Comparison of ENCODE assay signal across 21 cellular contexts in genomic region chr13:81745391-81745790, GRCh38.
DNase-seq lines count a peak whose midpoint lies in the region; TF ChIP-seq lines count a peak whose summit lies in the region.
"Had no signal": no experiment of that assay in that cellular context is flagged by ENCODE, and none has a peak within 500 bp of the region (broad histone marks: within the 10 kb centered on the region; RNA-seq: fewer than 3 reads in every experiment).

No MANE protein-coding gene starts in this region.

- POLR2A ChIA-PET in RWPE1 (lab: Yijun Ruan, JAX; ENCODE audit: low non-redundant PET), result no interaction called here

- peaks cover 25% of the 10 kb centered on the region for H3K9me3 Mint-ChIP-seq in activated T-helper 1 cell treated with anti-CD3 and anti-CD28 coated beads, Interleukin-12 subunit alpha, Interleukin-12 subunit beta, Interleukin-2, Interleukin-4 antibody, amounts not matched to agents 30 ng/mL and 10 ng/mL and 1 ng/mL, durations not matched to agents 14 hours and 24 hours and 36 hours

- intact Hi-C loops in activated T-helper 1 cell treated with anti-CD3 and anti-CD28 coated beads, Interleukin-12 subunit alpha, Interleukin-12 subunit beta, Interleukin-2, Interleukin-4 antibody, amounts not matched to agents 30 ng/mL and 10 ng/mL and 1 ng/mL, durations not matched to agents 14 hours and 24 hours and 36 hours (cut with micrococcal nuclease), result no loop called here

- no peak for TF ChIP-seq CTCF in RWPE1 (conservative IDR thresholded peaks at IDR 0.05; ENCODE audit: low read depth)

- no peak overlapping the region for H3K27ac ChIP-seq in RWPE1
- H3K27ac ChIP-seq: A549, BLaER1 had no signal

- H3K27me3 Mint-ChIP-seq in activated T-helper 1 cell treated with anti-CD3 and anti-CD28 coated beads, Interleukin-12 subunit alpha, Interleukin-12 subunit beta, Interleukin-2, Interleukin-4 antibody, amounts not matched to agents 30 ng/mL and 10 ng/mL and 1 ng/mL, durations not matched to agents 14 hours and 24 hours and 36 hours (ENCODE audit: insufficient read depth), result no peaks in the 10 kb centered on the region
- H3K27me3 Mint-ChIP-seq: CD4-positive, alpha-beta memory T cell; T-cell had no signal

- H3K36me3 Mint-ChIP-seq in activated T-helper 1 cell treated with anti-CD3 and anti-CD28 coated beads, Interleukin-12 subunit alpha, Interleukin-12 subunit beta, Interleukin-2, Interleukin-4 antibody, amounts not matched to agents 30 ng/mL and 10 ng/mL and 1 ng/mL, durations not matched to agents 14 hours and 24 hours and 36 hours (ENCODE audit: low read depth), result no peaks in the 10 kb centered on the region
- H3K36me3 Mint-ChIP-seq: CD4-positive, alpha-beta memory T cell; T-cell had no signal

- H3K4me1 Mint-ChIP-seq in activated T-helper 1 cell treated with anti-CD3 and anti-CD28 coated beads, Interleukin-12 subunit alpha, Interleukin-12 subunit beta, Interleukin-2, Interleukin-4 antibody, amounts not matched to agents 30 ng/mL and 10 ng/mL and 1 ng/mL, durations not matched to agents 14 hours and 24 hours and 36 hours (ENCODE audit: low read depth), result no peaks in the 10 kb centered on the region
- H3K4me1 Mint-ChIP-seq: CD4-positive, alpha-beta memory T cell; H9; T-cell had no signal

- DNase-seq in NCI-H345 (lab: John Stamatoyannopoulos, UW), result peak; percentile 54
- no peak for DNase-seq in NCI-H345 treated with DMSO at 0.1 percent for 48 hours (lab: John Stamatoyannopoulos, UW; ENCODE audit: unreplicated experiment)
- DNase-seq in NCI-H1048 (lab: John Stamatoyannopoulos, UW), result peak; percentile 57
- peak; percentile 60 for DNase-seq in NCI-H524 treated with DMSO at 0.1 percent for 48 hours (lab: John Stamatoyannopoulos, UW)
- peak; percentile 14 for DNase-seq in cerebellar cortex (ENCODE audit: low spot score)
- no peak for DNase-seq in medulla oblongata (ENCODE audit: extremely low spot score)
- no peak for DNase-seq in activated T-helper 1 cell treated with anti-CD3 and anti-CD28 coated beads, Interleukin-12 subunit alpha, Interleukin-12 subunit beta, Interleukin-2, Interleukin-4 antibody, amounts not matched to agents 30 ng/mL and 10 ng/mL and 1 ng/mL, durations not matched to agents 14 hours and 24 hours and 36 hours (ENCODE audit: low spot score)
- DNase-seq in RWPE1 (ENCODE audit: low spot score), result no peak
- DNase-seq: Calu3; CD4-positive, alpha-beta memory T cell; DND-41; H9; KG1; MV-4-11; NCI-H187; NCI-H2107; NCI-H446 treated with DMSO at 0.1 percent for 48 hours; Right ventricle myocardium superior; T-cell had no signal

- no peak overlapping the region for H3K27ac Mint-ChIP-seq in activated T-helper 1 cell treated with anti-CD3 and anti-CD28 coated beads, Interleukin-12 subunit alpha, Interleukin-12 subunit beta, Interleukin-2, Interleukin-4 antibody, amounts not matched to agents 30 ng/mL and 10 ng/mL and 1 ng/mL, durations not matched to agents 14 hours and 24 hours and 36 hours
- H3K27ac Mint-ChIP-seq: CD4-positive, alpha-beta memory T cell; H9; T-cell had no signal

- H3K4me3 Mint-ChIP-seq in activated T-helper 1 cell treated with anti-CD3 and anti-CD28 coated beads, Interleukin-12 subunit alpha, Interleukin-12 subunit beta, Interleukin-2, Interleukin-4 antibody, amounts not matched to agents 30 ng/mL and 10 ng/mL and 1 ng/mL, durations not matched to agents 14 hours and 24 hours and 36 hours, result no peak overlapping the region
- H3K4me3 Mint-ChIP-seq: CD4-positive, alpha-beta memory T cell; H9; T-cell had no signal

- CTCF ChIA-PET in RWPE1 (lab: Yijun Ruan, JAX), result interaction anchor here (0.6 kb wide), 1 partner anchor 658 kb away, joined by 4 read pairs; no protein-coding TSS in a partner anchor

Comparison
In these comparisons a context has a peak if more than half of its experiments do, and no peak if none do; other contexts are left out.
1. DNase-seq: peak in NCI-H345 (single experiment), NCI-H1048 (single experiment), NCI-H524 treated with DMSO at 0.1 percent for 48 hours (single experiment) and cerebellar cortex (single experiment); none in NCI-H345 treated with DMSO at 0.1 percent for 48 hours (single experiment), medulla oblongata (single experiment), activated T-helper 1 cell treated with anti-CD3 and anti-CD28 coated beads, Interleukin-12 subunit alpha, Interleukin-12 subunit beta, Interleukin-2, Interleukin-4 antibody, amounts not matched to agents 30 ng/mL and 10 ng/mL and 1 ng/mL, durations not matched to agents 14 hours and 24 hours and 36 hours (single experiment) and RWPE1 (single experiment).